17 cellular contexts compared by ENCODE assay signal in the genomic region with DNA sequence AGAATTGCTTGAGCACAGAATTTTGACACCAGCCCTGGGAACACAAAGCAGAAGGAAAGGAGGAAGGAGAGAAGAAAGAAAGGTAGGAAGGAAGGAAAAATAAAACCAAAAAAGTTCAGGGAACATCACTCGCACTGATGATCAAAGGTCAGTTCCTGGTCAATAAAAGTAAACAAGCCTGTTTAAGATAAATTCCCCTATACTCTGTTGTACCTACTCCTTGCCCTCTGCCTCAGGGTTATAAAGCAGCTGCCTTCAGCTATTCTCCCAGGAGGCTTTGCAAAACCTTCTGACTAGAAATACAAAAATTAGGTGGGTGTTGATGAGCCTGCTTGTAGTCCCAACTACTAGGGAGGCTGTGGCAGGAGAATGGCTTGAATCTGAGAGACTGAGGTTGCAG. TPM values are rescaled to one million over a fixed set of nuclear protein-coding genes. Genes with fewer than 3 reads are reported as not detected.
DNase-seq lines count a peak whose midpoint lies in the region; ATAC-seq and TF ChIP-seq lines count a peak whose summit lies in the region.
"Had no signal": no experiment of that assay in that cellular context is flagged by ENCODE, and none has a peak within 500 bp of the region (broad histone marks: within the 10 kb centered on the region; RNA-seq: fewer than 3 reads in every experiment).

No MANE protein-coding gene starts in this region.

- no peak for TF ChIP-seq CTCF in PC-9 (conservative IDR thresholded peaks at IDR 0.05)
- no peak for TF ChIP-seq CTCF in coronary artery (IDR thresholded peaks at IDR 0.05)
- no peak for TF ChIP-seq CTCF in type B pancreatic cell (conservative IDR thresholded peaks at IDR 0.05)

- no peaks in the 10 kb centered on the region; the same call in 1 of the 2 replicates for H3K9me3 ChIP-seq in PC-9 (ENCODE audit: insufficient read depth, low read depth)

- H3K4me1 Mint-ChIP-seq in memory B cell (peaks cover 3% of the 10 kb centered on the region), type B pancreatic cell (ENCODE audit: unreplicated experiment) (peaks cover 7% of the 10 kb centered on the region)

- H3K79me2 ChIP-seq in PC-9 (ENCODE audit: low read depth), result no peaks in the 10 kb centered on the region

- no peaks in the 10 kb centered on the region for H3K36me3 Mint-ChIP-seq in memory B cell
- H3K36me3 Mint-ChIP-seq in type B pancreatic cell, result peaks cover 9% of the 10 kb centered on the region
- H3K36me3 Mint-ChIP-seq: CD8-positive, alpha-beta T cell had no signal

- H3K4me3 Mint-ChIP-seq in memory B cell (no peak overlapping the region), type B pancreatic cell (peak overlapping the region; percentile 16)
- H3K4me3 Mint-ChIP-seq: CD8-positive, alpha-beta T cell had no signal

- BruUV-seq in PC-9 (replicated peaks; lab: Mats Ljungman, UMichigan), result no TSS peak

- H3F3A ChIP-seq in PC-9 (ENCODE audit: insufficient read depth, low read depth), result no peaks in the 10 kb centered on the region

- no peaks in the 10 kb centered on the region for H3K27me3 ChIP-seq in PC-9 (ENCODE audit: insufficient read depth, low read depth)

- H3K4me3 ChIP-seq in PC-9 (no peak overlapping the region), coronary artery (no peak overlapping the region)

- CTCF ChIA-PET in PC-9 (lab: Charles Lee), result no interaction called here

- H3K27ac ChIP-seq in PC-9 (no peak overlapping the region), coronary artery (no peak overlapping the region)
- H3K27ac ChIP-seq: C4-2B had no signal

- ATAC-seq in memory B cell (ENCODE audit: low read depth), result no peak
- no peak for ATAC-seq in HG02840 (IDR thresholded peaks at IDR 0.05; ENCODE audit: low FRiP score, unreplicated experiment)
- ATAC-seq: CD8-positive, alpha-beta T cell; HCT116 had no signal

- H3K9me2 ChIP-seq in PC-9 (ENCODE audit: insufficient read depth), result no peaks in the 10 kb centered on the region

- no peaks in the 10 kb centered on the region for H3K9me3 Mint-ChIP-seq in memory B cell
- H3K9me3 Mint-ChIP-seq in type B pancreatic cell, result no peaks in the 10 kb centered on the region
- H3K9me3 Mint-ChIP-seq: CD8-positive, alpha-beta T cell had no signal

- no peaks in the 10 kb centered on the region for H4K20me1 ChIP-seq in PC-9 (ENCODE audit: insufficient read depth)

- H3K27me3 Mint-ChIP-seq in memory B cell (peaks cover 3% of the 10 kb centered on the region), type B pancreatic cell (no peaks in the 10 kb centered on the region)

- H3K27ac Mint-ChIP-seq in memory B cell, result peak overlapping the region; percentile 2
- H3K27ac Mint-ChIP-seq in type B pancreatic cell, result no peak overlapping the region
- H3K27ac Mint-ChIP-seq: CD8-positive, alpha-beta T cell had no signal

- H3K36me3 ChIP-seq in PC-9 (ENCODE audit: low read depth), result no peaks in the 10 kb centered on the region

- no peaks in the 10 kb centered on the region for H3K4me1 ChIP-seq in PC-9 (replicated peaks; ENCODE audit: insufficient read depth)

- intact Hi-C loops in PC-9 (cut with micrococcal nuclease; ENCODE audit: unreplicated experiment), result no loop called here

- DNase-seq in PC-9 (no peak), coronary artery (ENCODE audit: low spot score) (peak; percentile 14), memory B cell (ENCODE audit: low spot score in 2 of 2) (no peak), type B pancreatic cell (ENCODE audit: extremely low spot score, unreplicated experiment) (no peak), hypothalamus (lab: John Stamatoyannopoulos, UW) (no peak), SHP77 treated with DMSO at 0.1 percent for 48 hours (lab: John Stamatoyannopoulos, UW) (no peak)
- DNase-seq: CD8-positive, alpha-beta T cell; DND-41; NCI-H1092; NCI-H1417 treated with DMSO at 0.1 percent for 48 hours; NCI-H187 treated with DMSO at 0.1 percent for 48 hours; NCI-H446; NCI-H774; Right ventricle myocardium superior had no signal

- POLR2A ChIA-PET in PC-9 (lab: Charles Lee; ENCODE audit: unreplicated experiment), result interaction anchor here (0.6 kb wide), 1 partner anchor 129 kb away, joined by 12 read pairs; no protein-coding TSS in a partner anchor

- no peak overlapping the region for H3K4me2 ChIP-seq in PC-9

- 0 out of 2 replicates have a peak overlapping the region, but pooled peaks have one; percentile 9 for H2AFZ ChIP-seq in PC-9

RNA-seq across cellular contexts. Expression of gene ZNF91, which starts 14.9 kb away (rescaled TPM):
- total RNA-seq in PC-9 (2021) (37.4 and 44.9 TPM in 2 replicates), type B pancreatic cell (ENCODE audit: low replicate concordance) (89.6 and 110 TPM in 2 replicates)
